24 cellular contexts compared by ENCODE assay signal in genomic region chr19:28652790-28653189, GRCh38.
"Had no signal": no experiment of that assay in that cellular context is flagged by ENCODE, and none has a peak within 500 bp of the region (broad histone marks: within the 10 kb centered on the region; RNA-seq: fewer than 3 reads in every experiment).

No MANE protein-coding gene starts in this region.

- H3K4me3 ChIP-seq: cardiac muscle cell, mucosa of descending colon, suprapubic skin, transverse colon, uterus had no signal

- ATAC-seq: activated CD4-positive, alpha-beta T cell treated with anti-CD3 and anti-CD28 coated beads for 36 hours; activated T-helper 17 cell treated with anti-CD3 and anti-CD28 coated beads, Interleukin-2, amount 50 U/mL, for 72 hours; left colon; mucosa of descending colon had no signal

- H3K4me1 ChIP-seq: suprapubic skin, transverse colon, uterus had no signal

- FAIRE-seq: keratinocyte had no signal

- H3K9me3 ChIP-seq: mucosa of descending colon, transverse colon, uterus had no signal

- DNase-seq: activated B cell treated with CpG ODN at 0.5 μM for 24 hours; activated CD4-positive, alpha-beta T cell treated with anti-CD3 and anti-CD28 coated beads for 36 hours; activated CD4-positive, alpha-beta T cell treated with anti-CD3 and anti-CD28 coated beads, Interleukin-2, amount 50 U/mL, for 4 hours; activated CD8-positive, alpha-beta memory T cell treated with anti-CD3 and anti-CD28 coated beads for 24 hours; activated CD8-positive, alpha-beta memory T cell treated with anti-CD3 and anti-CD28 coated beads, Interleukin-2, amount 50 U/mL, for 4 hours; activated naive CD4-positive, alpha-beta T cell; activated naive CD8-positive, alpha-beta T cell treated with anti-CD3 and anti-CD28 coated beads, Interleukin-2, amount 10 ng/mL, durations not matched to agents 7 days and 5 days; activated T-cell treated with anti-CD3 and anti-CD28 coated beads, Interleukin-2, amount 50 U/mL, for 24 hours; amniotic stem cell; cortex of kidney; endodermal cell; left colon; mesenchymal stem cell; mucosa of descending colon; nephron progenitor cell; occipital lobe; stimulated activated CD4-positive, alpha-beta T cell treated with anti-CD3 and anti-CD28 coated beads, Interleukin-4, amount 100 ng/mL, for 4 hours; T-cell; transverse colon; uterus had no signal

- H3K27ac ChIP-seq: cardiac muscle cell, suprapubic skin, transverse colon, uterus had no signal

- H3K36me3 ChIP-seq: cardiac muscle cell, suprapubic skin, transverse colon, uterus had no signal

- H3K27me3 ChIP-seq: suprapubic skin, transverse colon, uterus had no signal
